ENCODE assay signal across 17 cellular contexts in genomic region chr2:47006374-47007220, GRCh38.
DNase-seq lines count a peak whose midpoint lies in the region; ATAC-seq and TF ChIP-seq lines count a peak whose summit lies in the region.
"Had no signal": no experiment of that assay in that cellular context is flagged by ENCODE, and none has a peak within 500 bp of the region (broad histone marks: within the 10 kb centered on the region; RNA-seq: fewer than 3 reads in every experiment).

No MANE protein-coding gene starts in this region.

- DNase-seq in left ventricle myocardium inferior = no peak
- no peak for DNase-seq in Right ventricle myocardium superior
- DNase-seq in caudate nucleus (lab: John Stamatoyannopoulos, UW) = peak in 1 of 61 donors; percentile 66
- DNase-seq in type B pancreatic cell (ENCODE audit: extremely low spot score, unreplicated experiment) = no peak
- no peak for DNase-seq in SIG-M5 treated with dmso at 0.1 percent for 504 hours (lab: John Stamatoyannopoulos, UW; ENCODE audit: unreplicated experiment)
- DNase-seq in glomerular visceral epithelial cell (ENCODE audit: extremely low spot score) = no peak
- DNase-seq in NCI-H1048 (lab: John Stamatoyannopoulos, UW) = no peak
- DNase-seq: activated CD4-positive, alpha-beta T cell treated with anti-CD3 and anti-CD28 coated beads, Interleukin-2, amount 10 ng/mL, durations not matched to agents 7 days and 5 days; activated T-cell treated with anti-CD3 and anti-CD28 coated beads, Interleukin-2, amount 50 U/mL, for 4 hours; DMS153; effector CD4-positive, alpha-beta T cell; foreskin keratinocyte; islet precursor cell; MG63; NCI-H2081 treated with DMSO at 0.1 percent for 48 hours; T-helper 9 cell had no signal

- H3K27ac Mint-ChIP-seq in nephron = peak overlapping the region in 2 of 3 experiments; percentile 31 to 53
- peak overlapping the region; percentile 70 for H3K27ac Mint-ChIP-seq in type B pancreatic cell
- H3K27ac Mint-ChIP-seq: activated CD4-positive, alpha-beta T cell treated with anti-CD3 and anti-CD28 coated beads, Interleukin-2, amount 10 ng/mL, durations not matched to agents 7 days and 5 days had no signal

- intact Hi-C loops in left ventricle myocardium inferior (cut with micrococcal nuclease) (no loop called here), Right ventricle myocardium superior (cut with DNase I) (no loop called here)

- H3K36me3 Mint-ChIP-seq in nephron (ENCODE audit: low read depth) = peaks cover 4% of the 10 kb centered on the region
- no peaks in the 10 kb centered on the region for H3K36me3 Mint-ChIP-seq in type B pancreatic cell

- H3K9me3 ChIP-seq in left ventricle myocardium inferior (replicated peaks) = no peaks in the 10 kb centered on the region
- H3K9me3 ChIP-seq: MG63 had no signal

- H3K27me3 Mint-ChIP-seq in nephron (ENCODE audit: low read depth) (no peaks in the 10 kb centered on the region), type B pancreatic cell (no peaks in the 10 kb centered on the region)
- H3K27me3 Mint-ChIP-seq: activated CD4-positive, alpha-beta T cell treated with anti-CD3 and anti-CD28 coated beads, Interleukin-2, amount 10 ng/mL, durations not matched to agents 7 days and 5 days had no signal

- no peak for ATAC-seq in Right ventricle myocardium superior (ENCODE audit: poor library complexity)
- ATAC-seq: activated T-cell treated with anti-CD3 and anti-CD28 coated beads, Interleukin-2, amount 50 U/mL, for 4 hours; foreskin keratinocyte had no signal

- H3K9me3 Mint-ChIP-seq in nephron (no peaks in the 10 kb centered on the region), type B pancreatic cell (no peaks in the 10 kb centered on the region)
- H3K9me3 Mint-ChIP-seq: activated CD4-positive, alpha-beta T cell treated with anti-CD3 and anti-CD28 coated beads, Interleukin-2, amount 10 ng/mL, durations not matched to agents 7 days and 5 days; activated T-cell treated with anti-CD3 and anti-CD28 coated beads, Interleukin-2, amount 50 U/mL, for 4 hours had no signal

- H3K4me3 ChIP-seq in left ventricle myocardium inferior = no peak overlapping the region
- H3K4me3 ChIP-seq: MG63 had no signal

- peaks cover 16% of the 10 kb centered on the region for H3K36me3 ChIP-seq in left ventricle myocardium inferior

- H3K4me3 Mint-ChIP-seq in nephron (no peak overlapping the region), type B pancreatic cell (peak overlapping the region; percentile 34)
- H3K4me3 Mint-ChIP-seq: activated CD4-positive, alpha-beta T cell treated with anti-CD3 and anti-CD28 coated beads, Interleukin-2, amount 10 ng/mL, durations not matched to agents 7 days and 5 days; activated T-cell treated with anti-CD3 and anti-CD28 coated beads, Interleukin-2, amount 50 U/mL, for 4 hours had no signal

- peaks cover 90% of the 10 kb centered on the region for H3K4me1 Mint-ChIP-seq in nephron
- peaks cover 51% of the 10 kb centered on the region for H3K4me1 Mint-ChIP-seq in type B pancreatic cell (ENCODE audit: unreplicated experiment)

- no peaks in the 10 kb centered on the region for H3K27me3 ChIP-seq in left ventricle myocardium inferior (ENCODE audit: low read depth)
- H3K27me3 ChIP-seq: foreskin keratinocyte, MG63 had no signal

- TF ChIP-seq CTCF in left ventricle myocardium inferior (IDR thresholded peaks at IDR 0.05; ENCODE audit: borderline replicate concordance) (peak; percentile 28), nephron (IDR thresholded peaks at IDR 0.05; ENCODE audit: unreplicated experiment in 3 of 3) (peak in 1 of 3 experiments; percentile 10), type B pancreatic cell (conservative IDR thresholded peaks at IDR 0.05) (peak; percentile 29)

- peaks cover 81% of the 10 kb centered on the region for H3K4me1 ChIP-seq in left ventricle myocardium inferior

- H3K27ac ChIP-seq in left ventricle myocardium inferior (replicated peaks) (peak overlapping the region; percentile 89), caudate nucleus (ENCODE audit: low read depth, low read length) (peak overlapping the region; percentile 90)
- H3K27ac ChIP-seq: foreskin keratinocyte had no signal
